8 cellular contexts compared by ENCODE assay signal in the genomic region with DNA sequence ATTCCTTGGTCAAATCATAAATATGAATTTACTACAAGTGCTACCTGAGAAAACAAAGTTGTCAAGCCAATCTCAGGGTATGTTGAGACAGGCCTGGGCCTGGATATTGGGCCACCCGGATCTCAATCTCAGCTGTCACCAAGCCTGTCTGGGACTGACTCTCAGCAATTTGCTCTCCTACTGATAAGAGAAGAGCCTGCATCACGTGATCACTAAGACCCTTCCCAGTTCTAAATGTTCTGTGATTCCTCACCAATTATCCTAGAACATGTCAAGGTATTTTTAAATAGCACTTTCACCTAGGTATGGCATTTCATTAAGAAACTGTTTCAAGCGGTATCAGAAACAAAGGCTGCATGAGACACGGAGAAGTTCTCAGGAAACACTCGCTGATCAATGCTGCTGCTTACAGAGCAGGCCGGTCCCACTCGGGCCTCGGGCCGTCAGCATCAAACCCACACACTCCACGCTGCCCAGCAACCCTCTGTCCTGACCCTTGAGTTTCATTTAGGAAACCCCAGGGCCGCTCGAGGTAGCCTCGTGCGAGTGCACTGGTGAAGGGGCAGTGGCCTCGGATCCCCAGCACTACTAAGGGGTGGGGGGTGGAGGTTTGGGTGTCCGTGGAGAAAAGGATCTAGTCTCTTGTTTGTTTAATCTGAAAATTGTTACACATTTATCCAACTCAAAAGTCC. TPM values are rescaled to one million over a fixed set of nuclear protein-coding genes. Genes with fewer than 3 reads are reported as not detected.
DNase-seq lines count a peak whose midpoint lies in the region; ATAC-seq and TF ChIP-seq lines count a peak whose summit lies in the region.

No MANE protein-coding gene starts in this region.

- ATAC-seq in Panc1 (no peak), GM21528 (IDR thresholded peaks at IDR 0.05; ENCODE audit: low FRiP score, unreplicated experiment) (no peak), HG03432 (IDR thresholded peaks at IDR 0.05; ENCODE audit: unreplicated experiment) (no peak)
- ATAC-seq in effector memory CD8-positive, alpha-beta T cell (replicated peaks): no peak

- H3K4me1 Mint-ChIP-seq in effector memory CD8-positive, alpha-beta T cell (ENCODE audit: low read depth in 2 of 2): peaks cover 68 to 74% of the 10 kb centered on the region in 2 donors
- peaks cover 61% of the 10 kb centered on the region for H3K4me1 Mint-ChIP-seq in nephron

- in situ Hi-C loops in Panc1 (cut with HindIII; ENCODE audit: low pct_unique_long_range_greater_than_20kb, low sequenced_read_pairs): no loop called here

- POLR2A ChIA-PET in BJ (lab: Charles Lee) (interaction anchor here (0.9 kb wide), 1 partner anchor 991 kb away, joined by 4 read pairs; no protein-coding TSS in a partner anchor), Panc1 (lab: Charles Lee) (interaction anchor here (0.9 to 1.2 kb wide), 2 partner anchors 27 to 70 kb away, joined by 3 to 5 read pairs; no protein-coding TSS in a partner anchor)

- H3K27ac Mint-ChIP-seq in effector memory CD8-positive, alpha-beta T cell: peak overlapping the region; percentile 100
- H3K27ac Mint-ChIP-seq in nephron: no peak overlapping the region

- H3K4me1 ChIP-seq in Panc1 (ENCODE audit: control insufficient read depth, insufficient read depth, low read length): peaks cover 31% of the 10 kb centered on the region

- BruUV-seq in Panc1 (replicated peaks; lab: Mats Ljungman, UMichigan): no TSS peak

- H3K4me3 ChIP-seq in BJ (ENCODE audit: low read depth, low read length): peak overlapping the region; percentile 95
- peak overlapping the region; percentile 96 to 98 for H3K4me3 ChIP-seq in Panc1 (ENCODE audit: low read depth in 2 of 2, low read length in 2 of 2)

- CTCF ChIA-PET in BJ (lab: Yijun Ruan, JAX) (interaction anchor here (1.0 kb wide), 2 partner anchors 583 to 882 kb away, joined by 3 read pairs; no protein-coding TSS in a partner anchor), Panc1 (lab: Charles Lee) (no interaction called here)

- TF ChIP-seq CTCF in BJ (IDR thresholded peaks at IDR 0.05; ENCODE audit: insufficient read depth, low read depth, low read length): no peak
- TF ChIP-seq CTCF in Panc1 (IDR thresholded peaks at IDR 0.05): no peak
- no peak for TF ChIP-seq CTCF in nephron (IDR thresholded peaks at IDR 0.05; ENCODE audit: unreplicated experiment in 3 of 3)

- peaks cover 0 to 9% of the 10 kb centered on the region in 2 donors for H3K27me3 Mint-ChIP-seq in effector memory CD8-positive, alpha-beta T cell
- no peaks in the 10 kb centered on the region for H3K27me3 Mint-ChIP-seq in nephron (ENCODE audit: low read depth)

- peaks cover 26% of the 10 kb centered on the region for H3K36me3 ChIP-seq in BJ (ENCODE audit: control insufficient read depth, insufficient read depth, low read length)
- peaks cover 38% of the 10 kb centered on the region for H3K36me3 ChIP-seq in Panc1 (ENCODE audit: control insufficient read depth, insufficient read depth, low read length)

- DNase-seq in BJ (ENCODE audit: low read depth): no peak
- DNase-seq in Panc1 (ENCODE audit: low read depth, low spot score): no peak
- peak in 1 of 3 experiments; percentile 42 for DNase-seq in effector memory CD8-positive, alpha-beta T cell
- DNase-seq in C1 segment of cervical spinal cord (lab: John Stamatoyannopoulos, UW): no peak
- no peak for DNase-seq in NCI-H1930 (lab: John Stamatoyannopoulos, UW)

- peak overlapping the region; percentile 100 for H3K27ac ChIP-seq in Panc1 (ENCODE audit: low read length)

- H3K9me3 ChIP-seq in Panc1 (ENCODE audit: control insufficient read depth, insufficient read depth, low read depth, low read length): no peaks in the 10 kb centered on the region

- no peaks in the 10 kb centered on the region for H3K27me3 ChIP-seq in BJ (ENCODE audit: control insufficient read depth, insufficient read depth, low read length)
- no peaks in the 10 kb centered on the region for H3K27me3 ChIP-seq in Panc1 (ENCODE audit: control insufficient read depth, insufficient read depth, low read length)

- peak overlapping the region; percentile 98 to 100 for H3K4me3 Mint-ChIP-seq in effector memory CD8-positive, alpha-beta T cell
- H3K4me3 Mint-ChIP-seq in nephron: peak overlapping the region; percentile 64 to 99 (median 96)

- peaks cover 100% of the 10 kb centered on the region for H3K36me3 Mint-ChIP-seq in effector memory CD8-positive, alpha-beta T cell (ENCODE audit: insufficient read depth)
- H3K36me3 Mint-ChIP-seq in nephron (ENCODE audit: low read depth): peaks cover 74% of the 10 kb centered on the region

- intact Hi-C loops in Panc1 (cut with micrococcal nuclease; ENCODE audit: unreplicated experiment): loop anchor here (5.0 to 10.0 kb wide), 2 partner anchors 574 to 584 kb away; no protein-coding TSS in a partner anchor

- H3K9me3 Mint-ChIP-seq in effector memory CD8-positive, alpha-beta T cell: no peaks in the 10 kb centered on the region
- H3K9me3 Mint-ChIP-seq in nephron: no peaks in the 10 kb centered on the region

RNA-seq across cellular contexts. Expression of gene KLF6, which starts 4.1 kb away (rescaled TPM):
- polyA plus RNA-seq in BJ (2011; rRNA removed): 41.8 and 79.0 TPM in 2 replicates
- 202 and 251 TPM in 2 replicates for polyA minus RNA-seq in BJ (2011; rRNA and poly(A)+ RNA removed)
- total RNA-seq in Panc1 (2021; ENCODE audit: unreplicated experiment): 177 TPM
- 108 TPM for polyA plus RNA-seq in Panc1 (2012; ENCODE audit: insufficient read length)

Comparison
In these comparisons a context has a peak if more than half of its experiments do, and no peak if none do; other contexts are left out.
1. H3K27ac Mint-ChIP-seq: peak in effector memory CD8-positive, alpha-beta T cell (2 of 2); none in nephron (0 of 3).